ENCODE assay signal across 12 cellular contexts in genomic region chr21:16424331-16424749, GRCh38.
DNase-seq lines count a peak whose midpoint lies in the region; ATAC-seq and TF ChIP-seq lines count a peak whose summit lies in the region.
"Had no signal": no experiment of that assay in that cellular context is flagged by ENCODE, and none has a peak within 500 bp of the region (broad histone marks: within the 10 kb centered on the region; RNA-seq: fewer than 3 reads in every experiment).

No MANE protein-coding gene starts in this region.

- DNase-seq in heart left ventricle = no peak
- no peak for DNase-seq in cardiac septum (ENCODE audit: low spot score)
- peak; percentile 32 for DNase-seq in epithelial cell of esophagus (ENCODE audit: low read depth)
- DNase-seq in aorta = no peak
- DNase-seq: activated CD4-positive, alpha-beta T cell treated with anti-CD3 and anti-CD28 coated beads, Interleukin-2, amount 10 ng/mL, durations not matched to agents 7 days and 5 days; activated naive CD8-positive, alpha-beta T cell treated with anti-CD3 and anti-CD28 coated beads, Interleukin-2, amount 10 ng/mL, durations not matched to agents 7 days and 5 days; NCI-H1105 treated with DMSO at 0.1 percent for 48 hours; pancreas had no signal

- intact Hi-C loops in heart left ventricle (cut with DNase I) (loop anchor here in 8 of 10 donors (5.0 to 10.0 kb wide), 7 partner anchors 47 to 227 kb away; no protein-coding TSS in a partner anchor), cardiac septum (cut with DNase I) (loop anchor here (1.0 to 10.0 kb wide), 4 partner anchors 33 to 340 kb away; no protein-coding TSS in a partner anchor), aorta (cut with DNase I) (no loop called here)

- TF ChIP-seq CTCF in heart left ventricle (IDR thresholded peaks at IDR 0.05) = no peak
- TF ChIP-seq CTCF in epithelial cell of esophagus (IDR thresholded peaks at IDR 0.05; ENCODE audit: insufficient read depth, low read depth, low read length, missing control alignments) = no peak

- H3K4me1 ChIP-seq in heart left ventricle (peaks cover 0 to 39% (median 18%) of the 10 kb centered on the region in 12 donors), muscle layer of duodenum (ENCODE audit: control insufficient read depth in 1 of 2, insufficient read depth in 2 of 2, low read length in 2 of 2) (no peaks in the 10 kb centered on the region), aorta (ENCODE audit: control insufficient read depth in 1 of 2, insufficient read depth in 2 of 2, low read length in 2 of 2) (no peaks in the 10 kb centered on the region)

- H3K9me3 ChIP-seq in heart left ventricle (no peaks in the 10 kb centered on the region), muscle layer of duodenum (ENCODE audit: control insufficient read depth in 1 of 2, low read length in 2 of 2) (no peaks in the 10 kb centered on the region), aorta (ENCODE audit: control insufficient read depth, low read length) (no peaks in the 10 kb centered on the region)
- H3K9me3 ChIP-seq: pancreas had no signal

- no peaks in the 10 kb centered on the region for H3K36me3 ChIP-seq in heart left ventricle
- H3K36me3 ChIP-seq in muscle layer of duodenum (ENCODE audit: control insufficient read depth in 1 of 2, insufficient read depth in 2 of 2, low read length in 2 of 2) = no peaks in the 10 kb centered on the region
- no peaks in the 10 kb centered on the region for H3K36me3 ChIP-seq in aorta (ENCODE audit: control insufficient read depth in 1 of 2, insufficient read depth in 2 of 2, low read length in 1 of 2)
- H3K36me3 ChIP-seq: pancreas had no signal

- WGBS in heart left ventricle, 4 donors = 11 to 21% (median 16%) methylated on average over 5 of the region's 5 CpGs
- 23 to 43% methylated on average over 5 of the region's 5 CpGs for WGBS in aorta, 2 donors

- peak overlapping the region; percentile 49 to 89 (median 80) for H3K27ac ChIP-seq in heart left ventricle
- H3K27ac ChIP-seq in muscle layer of duodenum (ENCODE audit: low read length) = peak overlapping the region; percentile 40
- peak overlapping the region in 1 of 2 donors; percentile 28 for H3K27ac ChIP-seq in aorta (ENCODE audit: low read depth in 1 of 2, low read length in 2 of 2)
- H3K27ac ChIP-seq: pancreas had no signal

- TF ChIP-seq POLR2A in heart left ventricle (IDR thresholded peaks at IDR 0.05) = no peak

- no peaks in the 10 kb centered on the region for H3K27me3 ChIP-seq in heart left ventricle
- no peaks in the 10 kb centered on the region for H3K27me3 ChIP-seq in muscle layer of duodenum (ENCODE audit: low read depth, low read length)
- no peaks in the 10 kb centered on the region for H3K27me3 ChIP-seq in aorta (ENCODE audit: control insufficient read depth in 1 of 2, insufficient read depth in 2 of 2, low read length in 1 of 2)
- H3K27me3 ChIP-seq: pancreas had no signal

- ATAC-seq in heart left ventricle (peak; percentile 21 to 47 (median 29)), aorta (ENCODE audit: low FRiP score) (peak; percentile 20), GM21381 (IDR thresholded peaks at IDR 0.05; ENCODE audit: unreplicated experiment) (no peak), HG03432 (IDR thresholded peaks at IDR 0.05; ENCODE audit: unreplicated experiment) (no peak), GM19455 (IDR thresholded peaks at IDR 0.05; ENCODE audit: unreplicated experiment) (no peak)
- ATAC-seq: pancreas had no signal

- peak overlapping the region in 11 of 12 donors; percentile 18 to 67 (median 55) for H3K4me3 ChIP-seq in heart left ventricle
- peak overlapping the region; percentile 37 for H3K4me3 ChIP-seq in epithelial cell of esophagus (ENCODE audit: low read length)
- peak overlapping the region; percentile 10 to 45 for H3K4me3 ChIP-seq in muscle layer of duodenum (ENCODE audit: low read depth in 1 of 2, low read length in 2 of 2)
- peak overlapping the region; percentile 26 for H3K4me3 ChIP-seq in aorta (ENCODE audit: low read length in 2 of 2)
- H3K4me3 ChIP-seq: pancreas had no signal

Comparison
In these comparisons a context has a peak if more than half of its experiments do, and no peak if none do; other contexts are left out.
1. ATAC-seq: peak in heart left ventricle (4 of 4) and aorta (single experiment); none in GM21381 (single experiment), HG03432 (single experiment) and GM19455 (single experiment).
2. intact Hi-C loops: an anchor here in heart left ventricle (5.0 to 10.0 kb wide) and cardiac septum (1.0 to 10.0 kb wide); none called in aorta.
3. Peak in every context shown above with its lines, with median percentiles within 50 percentile points of each other: H3K4me3 ChIP-seq.